Comparison of ENCODE assay signal across 23 cellular contexts in the genomic region with DNA sequence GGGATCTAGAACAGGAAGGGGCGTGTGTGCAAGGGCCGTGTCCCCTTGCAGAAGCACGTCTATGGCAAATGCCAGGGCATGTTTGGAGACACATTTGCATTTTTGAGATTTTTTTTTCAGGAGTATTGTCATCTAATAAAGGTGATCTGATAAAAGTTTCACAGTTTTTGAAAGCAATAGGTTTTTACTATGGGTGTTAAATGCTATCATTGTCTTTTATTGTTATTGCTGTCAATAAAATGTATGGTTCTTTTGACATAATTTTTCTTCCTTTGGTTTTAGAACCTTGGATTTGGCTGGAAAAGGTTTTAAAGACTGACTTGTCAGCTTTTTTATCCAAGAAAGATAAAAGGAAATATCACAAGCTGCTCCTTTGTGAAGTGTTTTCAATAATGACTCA.
"Had no signal": no experiment of that assay in that cellular context is flagged by ENCODE, and none has a peak within 500 bp of the region (broad histone marks: within the 10 kb centered on the region; RNA-seq: fewer than 3 reads in every experiment).

No MANE protein-coding gene starts in this region.

- H3K4me3 Mint-ChIP-seq: activated CD8-positive, alpha-beta T cell treated with anti-CD3 and anti-CD28 coated beads, Interleukin-2, amount 10 ng/mL, durations not matched to agents 7 days and 5 days; activated naive CD4-positive, alpha-beta T cell treated with anti-CD3 and anti-CD28 coated beads, Interleukin-2, amount 50 U/mL, for 24 hours; activated T-cell treated with anti-CD3 and anti-CD28 coated beads, Interleukin-2, amount 50 U/mL, for 4 hours; nephron progenitor cell; stimulated activated naive B cell treated with anti-CD40 and anti-IgM and Interleukin-4, amounts not matched to agents 10 μg/mL and 1 μg/mL and 100 μg/mL, for 72 hours; T-cell had no signal

- H3K36me3 Mint-ChIP-seq: activated naive CD4-positive, alpha-beta T cell treated with anti-CD3 and anti-CD28 coated beads, Interleukin-2, amount 50 U/mL, for 24 hours had no signal

- DNase-seq: activated CD4-positive, alpha-beta T cell treated with anti-CD3 and anti-CD28 coated beads for 48 hours; activated CD4-positive, CD25-positive, alpha-beta regulatory T cell; activated CD8-positive, alpha-beta T cell treated with anti-CD3 and anti-CD28 coated beads, Interleukin-2, amount 10 ng/mL, durations not matched to agents 7 days and 5 days; activated effector memory CD4-positive, alpha-beta T cell treated with anti-CD3 and anti-CD28 coated beads, Interleukin-2, amount 50 U/mL, for 16 hours; activated T-cell treated with anti-CD3 and anti-CD28 coated beads, Interleukin-2, amount 50 U/mL, for 4 hours; dorsolateral prefrontal cortex; foreskin melanocyte; glutamatergic neuron; hippocampal formation; lower lobe of right lung; nephron progenitor cell; nucleus accumbens; posterior cingulate gyrus; sigmoid colon; spleen; stimulated activated CD4-positive, alpha-beta T cell treated with anti-CD3 and anti-CD28 coated beads, Interleukin-4, amount 100 ng/mL, for 4 hours; stimulated activated naive B cell treated with anti-CD40 and anti-IgM and Interleukin-4, amounts not matched to agents 10 μg/mL and 1 μg/mL and 100 μg/mL, for 72 hours; T-cell; T-helper 9 cell; thyroid gland had no signal

- H3K4me1 ChIP-seq: lower lobe of right lung, thyroid gland had no signal

- H3K36me3 ChIP-seq: cardiac muscle cell, lower lobe of right lung, spleen, thyroid gland had no signal

- H3K27me3 Mint-ChIP-seq: activated naive CD4-positive, alpha-beta T cell treated with anti-CD3 and anti-CD28 coated beads, Interleukin-2, amount 50 U/mL, for 24 hours; stimulated activated naive B cell treated with anti-CD40 and anti-IgM and Interleukin-4, amounts not matched to agents 10 μg/mL and 1 μg/mL and 100 μg/mL, for 72 hours had no signal

- H3K27me3 ChIP-seq: cardiac muscle cell, dorsolateral prefrontal cortex, sigmoid colon, thyroid gland had no signal

- H3K27ac Mint-ChIP-seq: activated CD8-positive, alpha-beta T cell treated with anti-CD3 and anti-CD28 coated beads, Interleukin-2, amount 10 ng/mL, durations not matched to agents 7 days and 5 days; activated naive CD4-positive, alpha-beta T cell treated with anti-CD3 and anti-CD28 coated beads, Interleukin-2, amount 50 U/mL, for 24 hours; nephron progenitor cell; stimulated activated naive B cell treated with anti-CD40 and anti-IgM and Interleukin-4, amounts not matched to agents 10 μg/mL and 1 μg/mL and 100 μg/mL, for 72 hours; T-cell had no signal

- H3K9me3 Mint-ChIP-seq: activated naive CD4-positive, alpha-beta T cell treated with anti-CD3 and anti-CD28 coated beads, Interleukin-2, amount 50 U/mL, for 24 hours had no signal

- H3K9me3 ChIP-seq: lower lobe of right lung, sigmoid colon, thyroid gland had no signal

- H3K4me3 ChIP-seq: cardiac muscle cell, dorsolateral prefrontal cortex, lower lobe of right lung, sigmoid colon, spleen, thyroid gland had no signal

- H3K27ac ChIP-seq: cardiac muscle cell, epithelial cell of prostate, lower lobe of right lung, spleen, thyroid gland had no signal

- ATAC-seq: activated CD8-positive, alpha-beta T cell treated with anti-CD3 and anti-CD28 coated beads, Interleukin-2, amount 10 ng/mL, durations not matched to agents 7 days and 5 days; activated T-cell treated with anti-CD3 and anti-CD28 coated beads, Interleukin-2, amount 50 U/mL, for 4 hours; lower lobe of right lung; stimulated activated naive B cell treated with anti-CD40 and anti-IgM and Interleukin-4, amounts not matched to agents 10 μg/mL and 1 μg/mL and 100 μg/mL, for 72 hours; T-cell had no signal

- H3K4me1 Mint-ChIP-seq: nephron progenitor cell had no signal
